Comparison of ENCODE assay signal across 8 cellular contexts in the genomic region with DNA sequence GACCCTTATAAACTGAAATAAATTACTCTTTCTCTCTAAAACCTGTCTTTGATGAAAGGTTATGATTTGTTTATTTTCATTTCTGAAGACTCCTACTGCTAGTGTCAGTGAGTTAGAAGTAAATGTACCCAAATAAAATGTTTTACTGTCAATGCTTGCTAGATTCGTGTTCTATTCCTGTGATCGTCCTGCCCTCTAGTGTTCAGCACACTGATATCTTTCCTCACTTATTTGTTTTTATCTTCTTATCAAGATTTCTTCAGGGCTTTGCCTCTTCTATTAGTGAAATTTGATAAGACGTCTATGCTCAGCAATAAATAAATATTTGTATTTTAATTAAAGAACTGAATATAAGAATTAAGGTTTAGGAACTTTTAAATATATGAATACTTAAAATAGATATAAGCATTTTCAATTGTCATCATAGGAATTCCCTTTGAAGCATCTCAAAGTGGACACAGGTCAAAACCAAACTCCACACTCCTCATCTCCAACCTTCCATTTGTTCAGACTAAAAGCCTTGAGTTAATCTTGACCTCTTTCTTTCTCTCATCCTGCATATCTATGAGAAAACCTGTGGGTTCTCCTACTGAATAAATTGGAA.
A peak's percentile ranks its signal among the peaks of the same experiment; 100 is the strongest.
DNase-seq lines count a peak whose midpoint lies in the region; ATAC-seq and TF ChIP-seq lines count a peak whose summit lies in the region.

No MANE protein-coding gene starts in this region.

- peaks cover 7% of the 10 kb centered on the region for H3K27me3 ChIP-seq in osteoblast (ENCODE audit: insufficient read depth, low read length)

- no peaks in the 10 kb centered on the region for H3K9me3 ChIP-seq in osteoblast (ENCODE audit: low read depth, low read length)

- H3K27ac ChIP-seq in coronary artery, result no peak overlapping the region
- no peak overlapping the region for H3K27ac ChIP-seq in osteoblast (ENCODE audit: low read depth, low read length)

- no peak overlapping the region for H2AFZ ChIP-seq in osteoblast (ENCODE audit: low read length)

- H3K4me3 ChIP-seq in coronary artery (no peak overlapping the region), osteoblast (ENCODE audit: insufficient read depth, low read length) (no peak overlapping the region)

- no peak overlapping the region for H3K4me2 ChIP-seq in osteoblast (ENCODE audit: insufficient read depth, low read length)

- no peaks in the 10 kb centered on the region for H4K20me1 ChIP-seq in osteoblast (ENCODE audit: insufficient read depth, low read length)

- peak; percentile 53 for ATAC-seq in GM21390 (IDR thresholded peaks at IDR 0.05; ENCODE audit: unreplicated experiment)
- no peak for ATAC-seq in HG03045 (IDR thresholded peaks at IDR 0.05; ENCODE audit: unreplicated experiment)
- ATAC-seq in GM21367 (IDR thresholded peaks at IDR 0.05; ENCODE audit: unreplicated experiment), result no peak

- H3K79me2 ChIP-seq in osteoblast (ENCODE audit: insufficient read depth, low read length), result no peaks in the 10 kb centered on the region

- H3K36me3 ChIP-seq in osteoblast (ENCODE audit: insufficient read depth, low read length), result no peaks in the 10 kb centered on the region

- no peaks in the 10 kb centered on the region for H3K4me1 ChIP-seq in osteoblast (ENCODE audit: insufficient read depth, low read length)

- TF ChIP-seq CTCF in AG09319 (IDR thresholded peaks at IDR 0.05; ENCODE audit: low read depth, low read length) (peak; percentile 55), coronary artery (IDR thresholded peaks at IDR 0.05) (peak; percentile 21), osteoblast (IDR thresholded peaks at IDR 0.05; ENCODE audit: extremely low read depth, low read depth, low read length) (peak; percentile 67)

- DNase-seq in AG09319 (ENCODE audit: extremely low read depth, low read depth) (peak; percentile 12), NCI-H69 (lab: John Stamatoyannopoulos, UW) (peak; percentile 63), coronary artery (ENCODE audit: low spot score) (no peak), osteoblast (ENCODE audit: insufficient read length, low spot score, missing footprints) (peak; percentile 87), CD1c-positive myeloid dendritic cell (ENCODE audit: extremely low spot score) (no peak)

Comparison
In these comparisons a context has a peak if more than half of its experiments do, and no peak if none do; other contexts are left out.
1. DNase-seq: peak in AG09319 (single experiment), NCI-H69 (single experiment) and osteoblast (single experiment); none in coronary artery (single experiment) and CD1c-positive myeloid dendritic cell (single experiment).
2. Peak in every context shown above with its lines, with median percentiles within 50 percentile points of each other: CTCF ChIP-seq.